1 cellular context compared by ENCODE assay signal in the genomic region with DNA sequence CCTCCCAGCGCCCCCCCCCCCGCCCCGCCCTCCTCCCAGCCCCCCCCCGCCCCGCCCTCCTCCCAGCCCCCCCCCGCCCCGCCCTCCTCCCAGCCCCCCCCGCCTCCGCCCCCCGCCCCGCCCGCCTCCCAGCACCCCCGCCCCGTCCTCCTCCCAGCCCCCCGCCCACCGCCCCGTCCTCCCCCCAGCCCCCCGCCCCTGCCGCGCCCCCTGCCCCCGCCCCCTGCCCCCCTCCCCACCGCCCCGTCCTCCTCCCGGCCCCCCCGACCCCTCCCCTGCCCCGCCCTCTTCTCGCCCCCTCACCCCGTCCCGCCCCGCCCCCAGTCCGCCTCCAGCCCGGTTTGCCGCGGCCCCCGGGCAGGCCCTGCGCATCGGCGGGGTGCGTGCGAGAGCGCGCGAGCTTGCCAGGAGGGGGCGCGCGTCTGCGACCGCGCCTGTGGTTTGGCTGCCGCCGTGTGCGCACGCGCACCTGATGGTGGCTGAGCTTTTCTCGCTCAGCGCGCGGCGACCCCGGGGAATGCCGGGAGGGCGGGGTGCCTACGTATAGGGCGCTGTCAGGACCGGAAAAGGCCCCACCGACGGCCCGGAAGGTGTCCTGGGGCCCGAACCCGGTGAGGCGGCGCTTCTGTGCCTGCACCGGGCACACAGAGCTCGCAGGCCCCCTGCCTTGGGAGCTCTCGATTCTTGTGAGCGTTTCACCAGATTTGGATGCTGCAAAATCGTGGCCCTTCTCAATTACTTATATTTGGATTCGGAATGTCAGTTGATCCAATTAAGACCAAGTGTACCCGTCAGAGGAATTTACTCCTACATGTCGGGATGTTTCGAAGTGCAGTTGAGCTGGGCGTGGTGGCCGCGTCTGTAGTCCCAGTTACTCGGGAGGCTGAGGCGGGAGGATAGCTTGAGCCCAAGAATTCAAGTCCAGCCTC.
TF ChIP-seq lines count a peak whose summit lies in the region.

No MANE protein-coding gene starts in this region.

TF ChIP-seq in GM12878, 131 proteins besides CTCF, POLR2A, EP300 and RAD21 (continued from another document):
- TF ChIP-seq, protein P1, sequence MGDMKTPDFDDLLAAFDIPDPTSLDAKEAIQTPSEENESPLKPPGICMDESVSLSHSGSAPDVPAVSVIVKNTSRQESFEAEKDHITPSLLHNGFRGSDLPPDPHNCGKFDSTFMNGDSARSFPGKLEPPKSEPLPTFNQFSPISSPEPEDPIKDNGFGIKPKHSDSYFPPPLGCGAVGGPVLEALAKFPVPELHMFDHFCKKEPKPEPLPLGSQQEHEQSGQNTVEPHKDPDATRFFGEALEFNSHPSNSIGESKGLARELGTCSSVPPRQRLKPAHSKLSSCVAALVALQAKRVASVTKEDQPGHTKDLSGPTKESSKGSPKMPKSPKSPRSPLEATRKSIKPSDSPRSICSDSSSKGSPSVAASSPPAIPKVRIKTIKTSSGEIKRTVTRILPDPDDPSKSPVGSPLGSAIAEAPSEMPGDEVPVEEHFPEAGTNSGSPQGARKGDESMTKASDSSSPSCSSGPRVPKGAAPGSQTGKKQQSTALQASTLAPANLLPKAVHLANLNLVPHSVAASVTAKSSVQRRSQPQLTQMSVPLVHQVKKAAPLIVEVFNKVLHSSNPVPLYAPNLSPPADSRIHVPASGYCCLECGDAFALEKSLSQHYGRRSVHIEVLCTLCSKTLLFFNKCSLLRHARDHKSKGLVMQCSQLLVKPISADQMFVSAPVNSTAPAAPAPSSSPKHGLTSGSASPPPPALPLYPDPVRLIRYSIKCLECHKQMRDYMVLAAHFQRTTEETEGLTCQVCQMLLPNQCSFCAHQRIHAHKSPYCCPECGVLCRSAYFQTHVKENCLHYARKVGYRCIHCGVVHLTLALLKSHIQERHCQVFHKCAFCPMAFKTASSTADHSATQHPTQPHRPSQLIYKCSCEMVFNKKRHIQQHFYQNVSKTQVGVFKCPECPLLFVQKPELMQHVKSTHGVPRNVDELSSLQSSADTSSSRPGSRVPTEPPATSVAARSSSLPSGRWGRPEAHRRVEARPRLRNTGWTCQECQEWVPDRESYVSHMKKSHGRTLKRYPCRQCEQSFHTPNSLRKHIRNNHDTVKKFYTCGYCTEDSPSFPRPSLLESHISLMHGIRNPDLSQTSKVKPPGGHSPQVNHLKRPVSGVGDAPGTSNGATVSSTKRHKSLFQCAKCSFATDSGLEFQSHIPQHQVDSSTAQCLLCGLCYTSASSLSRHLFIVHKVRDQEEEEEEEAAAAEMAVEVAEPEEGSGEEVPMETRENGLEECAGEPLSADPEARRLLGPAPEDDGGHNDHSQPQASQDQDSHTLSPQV (IDR thresholded peaks at IDR 0.05) = peak; percentile 74; the same call in 1 of the 2 replicates
- peak; percentile 99 for TF ChIP-seq ZNF207 (IDR thresholded peaks at IDR 0.05; ENCODE audit: borderline replicate concordance)
- TF ChIP-seq, protein P2, sequence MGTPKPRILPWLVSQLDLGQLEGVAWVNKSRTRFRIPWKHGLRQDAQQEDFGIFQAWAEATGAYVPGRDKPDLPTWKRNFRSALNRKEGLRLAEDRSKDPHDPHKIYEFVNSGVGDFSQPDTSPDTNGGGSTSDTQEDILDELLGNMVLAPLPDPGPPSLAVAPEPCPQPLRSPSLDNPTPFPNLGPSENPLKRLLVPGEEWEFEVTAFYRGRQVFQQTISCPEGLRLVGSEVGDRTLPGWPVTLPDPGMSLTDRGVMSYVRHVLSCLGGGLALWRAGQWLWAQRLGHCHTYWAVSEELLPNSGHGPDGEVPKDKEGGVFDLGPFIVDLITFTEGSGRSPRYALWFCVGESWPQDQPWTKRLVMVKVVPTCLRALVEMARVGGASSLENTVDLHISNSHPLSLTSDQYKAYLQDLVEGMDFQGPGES (IDR thresholded peaks at IDR 0.05) = peak; percentile 56; the same call in 1 of the 2 replicates
- TF ChIP-seq, protein P3, sequence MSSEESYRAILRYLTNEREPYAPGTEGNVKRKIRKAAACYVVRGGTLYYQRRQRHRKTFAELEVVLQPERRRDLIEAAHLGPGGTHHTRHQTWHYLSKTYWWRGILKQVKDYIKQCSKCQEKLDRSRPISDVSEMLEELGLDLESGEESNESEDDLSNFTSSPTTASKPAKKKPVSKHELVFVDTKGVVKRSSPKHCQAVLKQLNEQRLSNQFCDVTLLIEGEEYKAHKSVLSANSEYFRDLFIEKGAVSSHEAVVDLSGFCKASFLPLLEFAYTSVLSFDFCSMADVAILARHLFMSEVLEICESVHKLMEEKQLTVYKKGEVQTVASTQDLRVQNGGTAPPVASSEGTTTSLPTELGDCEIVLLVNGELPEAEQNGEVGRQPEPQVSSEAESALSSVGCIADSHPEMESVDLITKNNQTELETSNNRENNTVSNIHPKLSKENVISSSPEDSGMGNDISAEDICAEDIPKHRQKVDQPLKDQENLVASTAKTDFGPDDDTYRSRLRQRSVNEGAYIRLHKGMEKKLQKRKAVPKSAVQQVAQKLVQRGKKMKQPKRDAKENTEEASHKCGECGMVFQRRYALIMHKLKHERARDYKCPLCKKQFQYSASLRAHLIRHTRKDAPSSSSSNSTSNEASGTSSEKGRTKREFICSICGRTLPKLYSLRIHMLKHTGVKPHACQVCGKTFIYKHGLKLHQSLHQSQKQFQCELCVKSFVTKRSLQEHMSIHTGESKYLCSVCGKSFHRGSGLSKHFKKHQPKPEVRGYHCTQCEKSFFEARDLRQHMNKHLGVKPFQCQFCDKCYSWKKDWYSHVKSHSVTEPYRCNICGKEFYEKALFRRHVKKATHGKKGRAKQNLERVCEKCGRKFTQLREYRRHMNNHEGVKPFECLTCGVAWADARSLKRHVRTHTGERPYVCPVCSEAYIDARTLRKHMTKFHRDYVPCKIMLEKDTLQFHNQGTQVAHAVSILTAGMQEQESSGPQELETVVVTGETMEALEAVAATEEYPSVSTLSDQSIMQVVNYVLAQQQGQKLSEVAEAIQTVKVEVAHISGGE (CRISPR knock-in tag; IDR thresholded peaks at IDR 0.05) = peak; percentile 80
- TF ChIP-seq JUNB (IDR thresholded peaks at IDR 0.05) = no peak
- no peak for TF ChIP-seq RBBP5 (conservative IDR thresholded peaks at IDR 0.05)
- TF ChIP-seq EZH2 (IDR thresholded peaks at IDR 0.05; ENCODE audit: borderline replicate concordance, control insufficient read depth, low read depth, low read length) = no peak
- no peak for TF ChIP-seq SREBF1 (IDR thresholded peaks at IDR 0.05; ENCODE audit: low read length)
- TF ChIP-seq HDAC2 (IDR thresholded peaks at IDR 0.05) = peak; percentile 77; the same call in 1 of the 2 replicates
- TF ChIP-seq CREM (IDR thresholded peaks at IDR 0.05; ENCODE audit: low read depth) = peak; percentile 80
- TF ChIP-seq TAF1 (IDR thresholded peaks at IDR 0.05; ENCODE audit: borderline replicate concordance, low read depth, low read length) = peak; percentile 72; the same call in 1 of the 2 replicates
- TF ChIP-seq ESRRA (IDR thresholded peaks at IDR 0.05; ENCODE audit: low read length) = no peak
- TF ChIP-seq, protein P4, sequence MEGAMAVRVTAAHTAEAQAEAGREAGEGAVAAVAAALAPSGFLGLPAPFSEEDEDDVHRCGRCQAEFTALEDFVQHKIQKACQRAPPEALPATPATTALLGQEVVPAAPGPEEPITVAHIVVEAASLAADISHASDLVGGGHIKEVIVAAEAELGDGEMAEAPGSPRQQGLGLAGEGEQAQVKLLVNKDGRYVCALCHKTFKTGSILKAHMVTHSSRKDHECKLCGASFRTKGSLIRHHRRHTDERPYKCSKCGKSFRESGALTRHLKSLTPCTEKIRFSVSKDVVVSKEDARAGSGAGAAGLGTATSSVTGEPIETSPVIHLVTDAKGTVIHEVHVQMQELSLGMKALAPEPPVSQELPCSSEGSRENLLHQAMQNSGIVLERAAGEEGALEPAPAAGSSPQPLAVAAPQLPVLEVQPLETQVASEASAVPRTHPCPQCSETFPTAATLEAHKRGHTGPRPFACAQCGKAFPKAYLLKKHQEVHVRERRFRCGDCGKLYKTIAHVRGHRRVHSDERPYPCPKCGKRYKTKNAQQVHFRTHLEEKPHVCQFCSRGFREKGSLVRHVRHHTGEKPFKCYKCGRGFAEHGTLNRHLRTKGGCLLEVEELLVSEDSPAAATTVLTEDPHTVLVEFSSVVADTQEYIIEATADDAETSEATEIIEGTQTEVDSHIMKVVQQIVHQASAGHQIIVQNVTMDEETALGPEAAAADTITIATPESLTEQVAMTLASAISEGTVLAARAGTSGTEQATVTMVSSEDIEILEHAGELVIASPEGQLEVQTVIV (IDR thresholded peaks at IDR 0.05; ENCODE audit: borderline replicate concordance, partially characterized antibody) = no peak
- TF ChIP-seq PML (IDR thresholded peaks at IDR 0.05; ENCODE audit: low read length) = peak; percentile 80
- TF ChIP-seq PAX8 (IDR thresholded peaks at IDR 0.05) = no peak
- TF ChIP-seq STAT3 (IDR thresholded peaks at IDR 0.05; ENCODE audit: low read depth, low read length) = no peak
- TF ChIP-seq YBX1 (IDR thresholded peaks at IDR 0.05) = no peak
- peak; percentile 89 for TF ChIP-seq CREB1 (IDR thresholded peaks at IDR 0.05; ENCODE audit: low read depth)
- no peak; the same call in 1 of the 2 replicates for TF ChIP-seq ZNF217 (IDR thresholded peaks at IDR 0.05)
- TF ChIP-seq YY1 (IDR thresholded peaks at IDR 0.05; ENCODE audit: low read depth, low read length) = peak; percentile 53; the same call in 1 of the 2 replicates
- no peak for TF ChIP-seq CEBPB (IDR thresholded peaks at IDR 0.05; ENCODE audit: borderline replicate concordance in 1 of 2, low read depth in 2 of 2, low read length in 2 of 2)
